Comparison of ENCODE assay signal across 8 cellular contexts in genomic region chr16:22189473-22190168, GRCh38. TPM values are rescaled to one million over a fixed set of nuclear protein-coding genes. Genes with fewer than 3 reads are reported as not detected.
A peak's percentile ranks its signal among the peaks of the same experiment; 100 is the strongest.
DNase-seq lines count a peak whose midpoint lies in the region; ATAC-seq and TF ChIP-seq lines count a peak whose summit lies in the region.

No MANE protein-coding gene starts in this region.

- DNase-seq in NCI-H2196 treated with DMSO at 0.1 percent for 48 hours (lab: John Stamatoyannopoulos, UW; ENCODE audit: unreplicated experiment): peak; percentile 17
- no peak for DNase-seq in NCI-H2196 (lab: John Stamatoyannopoulos, UW; ENCODE audit: unreplicated experiment)
- no peak for DNase-seq in HL-60 (ENCODE audit: low read depth in 1 of 2, low spot score in 1 of 2)
- DNase-seq in activated CD4-positive, alpha-beta T cell treated with anti-CD3 and anti-CD28 coated beads for 36 hours: peak; percentile 96
- DNase-seq in stimulated activated effector memory CD8-positive, alpha-beta T cell treated with anti-CD3 and anti-CD28 coated beads, Interleukin-12 subunit alpha, Interleukin-12 subunit beta, amount 100 ng/mL, for 72 hours (ENCODE audit: low spot score in 2 of 2): no peak

- ATAC-seq in activated CD4-positive, alpha-beta T cell treated with anti-CD3 and anti-CD28 coated beads for 36 hours: no peak
- ATAC-seq in stimulated activated effector memory CD8-positive, alpha-beta T cell treated with anti-CD3 and anti-CD28 coated beads, Interleukin-12 subunit alpha, Interleukin-12 subunit beta, amount 100 ng/mL, for 72 hours: no peak
- ATAC-seq in HG02840 (IDR thresholded peaks at IDR 0.05; ENCODE audit: low FRiP score, unreplicated experiment): no peak

- H3K9me3 Mint-ChIP-seq in activated CD4-positive, alpha-beta T cell treated with anti-CD3 and anti-CD28 coated beads for 36 hours (ENCODE audit: low read depth): peaks cover 8% of the 10 kb centered on the region
- peaks cover 6% of the 10 kb centered on the region for H3K9me3 Mint-ChIP-seq in stimulated activated effector memory CD8-positive, alpha-beta T cell treated with anti-CD3 and anti-CD28 coated beads, Interleukin-12 subunit alpha, Interleukin-12 subunit beta, amount 100 ng/mL, for 72 hours

- H3K27me3 ChIP-seq in HL-60 (ENCODE audit: insufficient read depth, poor library complexity, severe bottlenecking): no peaks in the 10 kb centered on the region
- H3K27me3 ChIP-seq in ectodermal cell (ENCODE audit: control insufficient read depth, insufficient read depth, low read length, poor library complexity, severe bottlenecking): peaks cover 14% of the 10 kb centered on the region
- H3K27me3 ChIP-seq in mucosa of rectum (ENCODE audit: control insufficient read depth in 2 of 2, insufficient read depth in 2 of 2, low read length in 2 of 2): no peaks in the 10 kb centered on the region

- no peak for TF ChIP-seq CTCF in HL-60 (IDR thresholded peaks at IDR 0.05; ENCODE audit: insufficient read depth, low read length)

- peaks cover 47% of the 10 kb centered on the region for H3K4me1 Mint-ChIP-seq in activated CD4-positive, alpha-beta T cell treated with anti-CD3 and anti-CD28 coated beads for 36 hours
- peaks cover 46% of the 10 kb centered on the region for H3K4me1 Mint-ChIP-seq in stimulated activated effector memory CD8-positive, alpha-beta T cell treated with anti-CD3 and anti-CD28 coated beads, Interleukin-12 subunit alpha, Interleukin-12 subunit beta, amount 100 ng/mL, for 72 hours

- CTCF ChIA-PET in activated CD4-positive, alpha-beta T cell treated with anti-CD3 and anti-CD28 coated beads for 36 hours (lab: Charles Lee): interaction anchor here (0.8 to 4.9 kb wide), 19 partner anchors 8 to 579 kb away, joined by 3 to 64 read pairs (median 9); partner anchors contain the start of genes MOSMO, PDZD9, POLR3E and UQCRC2

- no peaks in the 10 kb centered on the region for H3K27me3 Mint-ChIP-seq in activated CD4-positive, alpha-beta T cell treated with anti-CD3 and anti-CD28 coated beads for 36 hours

- WGBS in ectodermal cell, 2 experiments: 18 to 20% methylated on average over 27 of the region's 27 CpGs

- peak overlapping the region; percentile 80 to 92 for H3K9ac ChIP-seq in mucosa of rectum (ENCODE audit: low read depth in 1 of 2, low read length in 2 of 2)

- H3K4me3 Mint-ChIP-seq in activated CD4-positive, alpha-beta T cell treated with anti-CD3 and anti-CD28 coated beads for 36 hours: peak overlapping the region; percentile 86
- H3K4me3 Mint-ChIP-seq in stimulated activated effector memory CD8-positive, alpha-beta T cell treated with anti-CD3 and anti-CD28 coated beads, Interleukin-12 subunit alpha, Interleukin-12 subunit beta, amount 100 ng/mL, for 72 hours: peak overlapping the region; percentile 88

- H3K36me3 ChIP-seq in ectodermal cell (ENCODE audit: control insufficient read depth, insufficient read depth, low read length) (no peaks in the 10 kb centered on the region), mucosa of rectum (ENCODE audit: control insufficient read depth in 2 of 2, insufficient read depth in 2 of 2, low read length in 2 of 2) (no peaks in the 10 kb centered on the region)

- no peaks in the 10 kb centered on the region for H3K9me3 ChIP-seq in ectodermal cell (ENCODE audit: control insufficient read depth, low read length)
- H3K9me3 ChIP-seq in mucosa of rectum (ENCODE audit: control insufficient read depth in 2 of 2, low read length in 2 of 2): no peaks in the 10 kb centered on the region

- H3K4me1 ChIP-seq in ectodermal cell (ENCODE audit: control insufficient read depth, insufficient read depth, low read length): no peaks in the 10 kb centered on the region
- peaks cover 30 to 34% of the 10 kb centered on the region in 2 donors for H3K4me1 ChIP-seq in mucosa of rectum (ENCODE audit: control insufficient read depth in 2 of 2, insufficient read depth in 2 of 2, low read length in 2 of 2)

- H3K27ac ChIP-seq in HL-60 (replicated peaks): peak overlapping the region; percentile 18; the same call in 1 of the 2 replicates
- no peak overlapping the region for H3K27ac ChIP-seq in ectodermal cell (ENCODE audit: insufficient read depth, low read depth, low read length, poor library complexity, severe bottlenecking)
- H3K27ac ChIP-seq in mucosa of rectum (ENCODE audit: low read depth in 2 of 2, low read length in 2 of 2): peak overlapping the region; percentile 99 to 100

- H3K27ac Mint-ChIP-seq in activated CD4-positive, alpha-beta T cell treated with anti-CD3 and anti-CD28 coated beads for 36 hours: peak overlapping the region; percentile 99
- H3K27ac Mint-ChIP-seq in stimulated activated effector memory CD8-positive, alpha-beta T cell treated with anti-CD3 and anti-CD28 coated beads, Interleukin-12 subunit alpha, Interleukin-12 subunit beta, amount 100 ng/mL, for 72 hours: peak overlapping the region; percentile 86

- POLR2A ChIA-PET in activated CD4-positive, alpha-beta T cell treated with anti-CD3 and anti-CD28 coated beads for 36 hours (lab: Charles Lee): interaction anchor here (1.0 to 1.5 kb wide), 2 partner anchors 87 to 90 kb away, joined by 3 to 5 read pairs; no protein-coding TSS in a partner anchor

- H3K4me3 ChIP-seq in HL-60 (replicated peaks; ENCODE audit: insufficient read depth, low read length) (peak overlapping the region; percentile 95), ectodermal cell (ENCODE audit: insufficient read depth, low read depth, low read length) (peak overlapping the region; percentile 55), mucosa of rectum (ENCODE audit: low read length in 2 of 2) (peak overlapping the region; percentile 76 to 87)

- intact Hi-C loops in activated CD4-positive, alpha-beta T cell treated with anti-CD3 and anti-CD28 coated beads for 36 hours (cut with DNase I, micrococcal nuclease): loop anchor here (1.0 to 5.0 kb wide), 14 partner anchors 17 to 887 kb away; partner anchors contain the start of genes EEF2K (in 2 of the 2), UQCRC2 (in 2 of the 2), CDR2 (in 1 of the 2) and METTL9 (in 1 of the 2)

- H3K36me3 Mint-ChIP-seq in activated CD4-positive, alpha-beta T cell treated with anti-CD3 and anti-CD28 coated beads for 36 hours (ENCODE audit: low read depth): peaks cover 1% of the 10 kb centered on the region
- H3K36me3 Mint-ChIP-seq in stimulated activated effector memory CD8-positive, alpha-beta T cell treated with anti-CD3 and anti-CD28 coated beads, Interleukin-12 subunit alpha, Interleukin-12 subunit beta, amount 100 ng/mL, for 72 hours: peaks cover 26% of the 10 kb centered on the region

RNA-seq across cellular contexts. Expression of gene EEF2K, which starts 16.5 kb away (rescaled TPM):
- 10 to 100 TPM; 23.9 to 28.3 TPM for total RNA-seq in activated CD4-positive, alpha-beta T cell treated with anti-CD3 and anti-CD28 coated beads for 36 hours
- polyA plus RNA-seq in ectodermal cell (2013, experiment 1 of 4): 9.8 TPM
- polyA plus RNA-seq in ectodermal cell (2013, experiment 2 of 4): 10.2 TPM
- 5.8 TPM for polyA plus RNA-seq in ectodermal cell (2013, experiment 3 of 4)
- 6.4 TPM for polyA plus RNA-seq in ectodermal cell (2013, experiment 4 of 4)

RNA-seq across cellular contexts. Expression of gene SDR42E2, which starts 27.3 kb away (rescaled TPM):
- total RNA-seq in activated CD4-positive, alpha-beta T cell treated with anti-CD3 and anti-CD28 coated beads for 36 hours: under 1 TPM in 1 of 2 experiments, not detected in 1; 0.07 TPM
- polyA plus RNA-seq in ectodermal cell (2013, experiment 1 of 4): not detected
- 0.07 TPM for polyA plus RNA-seq in ectodermal cell (2013, experiment 2 of 4)
- not detected for polyA plus RNA-seq in ectodermal cell (2013, experiment 3 of 4)
- not detected for polyA plus RNA-seq in ectodermal cell (2013, experiment 4 of 4)

Comparison
In these comparisons a context has a peak if more than half of its experiments do, and no peak if none do; other contexts are left out.
1. DNase-seq: peak in NCI-H2196 treated with DMSO at 0.1 percent for 48 hours (single experiment) and activated CD4-positive, alpha-beta T cell treated with anti-CD3 and anti-CD28 coated beads for 36 hours (single experiment); none in NCI-H2196 (single experiment), HL-60 (0 of 2) and stimulated activated effector memory CD8-positive, alpha-beta T cell treated with anti-CD3 and anti-CD28 coated beads, Interleukin-12 subunit alpha, Interleukin-12 subunit beta, amount 100 ng/mL, for 72 hours (0 of 2).
2. Peak in every context shown above with its lines, with median percentiles within 50 percentile points of each other: H3K4me3 ChIP-seq.